21 cellular contexts compared by ENCODE assay signal in genomic region chr14:31705731-31706130, GRCh38.
DNase-seq lines count a peak whose midpoint lies in the region; ATAC-seq, FAIRE-seq and TF ChIP-seq lines count a peak whose summit lies in the region.
"Had no signal": no experiment of that assay in that cellular context is flagged by ENCODE, and none has a peak within 500 bp of the region (broad histone marks: within the 10 kb centered on the region; RNA-seq: fewer than 3 reads in every experiment).

No MANE protein-coding gene starts in this region.

- H3K14ac ChIP-seq in neuronal stem cell (ENCODE audit: low read length), result peak overlapping the region; percentile 38

- FAIRE-seq in HepG2 (lab: Jason Lieb, UNC), result no peak
- FAIRE-seq: A549, D721Med, G401.6, GM12891, GM19239 had no signal

- intact Hi-C loops in Right ventricle myocardium inferior (cut with DNase I), result no loop called here
- intact Hi-C loops in Right ventricle myocardium superior (cut with DNase I), result no loop called here
- intact Hi-C loops in HepG2 (cut with micrococcal nuclease; ENCODE audit: unreplicated experiment), result no loop called here

- no peak overlapping the region for H2BK5ac ChIP-seq in neuronal stem cell (ENCODE audit: low read length)

- H3K36me3 ChIP-seq in HepG2 (replicated peaks in 1 of 2; ENCODE audit: control insufficient read depth in 1 of 2, insufficient read depth in 2 of 2, low read length in 2 of 2) (peaks cover 3 to 7% of the 10 kb centered on the region in 2 experiments; a peak in 2 of 5 replicates), neuronal stem cell (replicated peaks in 1 of 2; ENCODE audit: control insufficient read depth in 2 of 2, insufficient read depth in 2 of 2, low read length in 2 of 2) (peaks cover 0 to 2% of the 10 kb centered on the region in 2 donors), SJCRH30 (no peaks in the 10 kb centered on the region)

- 89% methylated on average over 14 of the region's 14 CpGs for WGBS in HepG2 (ENCODE audit: low lambda C conversion rate)
- WGBS in neuronal stem cell (ENCODE audit: extremely low coverage in 2 of 2, insufficient read length in 2 of 2, insufficient replicate concordance in 1 of 2), 2 donors, result no CpG with 5 or more reads among the region's 14 CpGs

- H2AK5ac ChIP-seq in neuronal stem cell (ENCODE audit: low read depth, low read length), result no peak overlapping the region

- no peak overlapping the region for H3K23ac ChIP-seq in neuronal stem cell (ENCODE audit: low read depth, low read length, poor library complexity)

- H3K9ac ChIP-seq in HepG2 (ENCODE audit: insufficient read depth, low read depth, low read length) (no peak overlapping the region), neuronal stem cell (ENCODE audit: low read depth, low read length, poor library complexity) (no peak overlapping the region)
- H3K9ac ChIP-seq: BLaER1 treated with 17β-estradiol and CSF1 and Interleukin-3, amounts not matched to agents 10 nM and 100 nM had no signal

- TF ChIP-seq EP300 in HepG2 (IDR thresholded peaks at IDR 0.05; ENCODE audit: low read depth in 2 of 2, low read length in 2 of 2) (no peak), HepG2 (CRISPR knock-in tag; IDR thresholded peaks at IDR 0.05; ENCODE audit: borderline replicate concordance) (no peak)

- no peak overlapping the region for H3K18ac ChIP-seq in neuronal stem cell (ENCODE audit: low read length)

- peak; percentile 66 for DNase-seq in Right ventricle myocardium inferior (ENCODE audit: missing footprints)
- DNase-seq in Right ventricle myocardium superior, result no peak
- DNase-seq in HepG2 (ENCODE audit: low spot score), result no peak
- no peak for DNase-seq in neuronal stem cell (ENCODE audit: low spot score)
- no peak for DNase-seq in SJCRH30
- no peak for DNase-seq in activated T-cell treated with anti-CD3 and anti-CD28 coated beads, Interleukin-2, amount 50 U/mL, for 48 hours
- DNase-seq: AML-193; Caco-2; Calu3; CD4-positive, alpha-beta T cell; CD8-positive, alpha-beta T cell; DMS79 treated with DMSO at 0.1 percent for 48 hours; GF-D8 had no signal

- H3K4me2 ChIP-seq in HepG2 (ENCODE audit: low read depth, low read length) (no peak overlapping the region), neuronal stem cell (ENCODE audit: insufficient read depth, low read length, poor library complexity, severe bottlenecking) (no peak overlapping the region)
- H3K4me2 ChIP-seq: A549; BLaER1 treated with 17β-estradiol and CSF1 and Interleukin-3, amounts not matched to agents 10 nM and 100 nM had no signal

- H3K4me3 ChIP-seq in HepG2 (replicated peaks in 1 of 3; ENCODE audit: insufficient read depth in 1 of 3, low read depth in 2 of 3, low read length in 3 of 3) (no peak overlapping the region), neuronal stem cell (ENCODE audit: low read length in 2 of 2) (peak overlapping the region in 1 of 2 donors; percentile 50), SJCRH30 (no peak overlapping the region)
- H3K4me3 ChIP-seq: A549; BLaER1 treated with 17β-estradiol and CSF1 and Interleukin-3, amounts not matched to agents 10 nM and 100 nM had no signal

- POLR2A ChIA-PET in HepG2 (lab: Yijun Ruan, JAX), result no interaction called here

- in situ Hi-C loops in HepG2 (cut with HindIII; ENCODE audit: extremely low pct_ligation_motif_present, low pct_unique_long_range_greater_than_20kb), result no loop called here

- peaks cover 1% of the 10 kb centered on the region for H3K79me1 ChIP-seq in neuronal stem cell (ENCODE audit: low read depth, low read length)

- no peaks in the 10 kb centered on the region for H3K27me3 ChIP-seq in HepG2 (ENCODE audit: control insufficient read depth in 1 of 2, insufficient read depth in 2 of 2, low read length in 2 of 2)
- H3K27me3 ChIP-seq in neuronal stem cell (ENCODE audit: control insufficient read depth in 3 of 3, insufficient read depth in 3 of 3, low read depth in 1 of 3, low read length in 3 of 3), result no peaks in the 10 kb centered on the region
- no peaks in the 10 kb centered on the region for H3K27me3 ChIP-seq in SJCRH30
- H3K27me3 ChIP-seq: BLaER1 treated with 17β-estradiol and CSF1 and Interleukin-3, amounts not matched to agents 10 nM and 100 nM had no signal

- ATAC-seq in Right ventricle myocardium inferior, result no peak
- no peak for ATAC-seq in Right ventricle myocardium superior (ENCODE audit: poor library complexity)
- peak; percentile 64 for ATAC-seq in HepG2
- ATAC-seq: A549; CD8-positive, alpha-beta T cell had no signal

- TF ChIP-seq CTCF in HepG2 (CRISPR knock-in tag; IDR thresholded peaks at IDR 0.05), result no peak

- no peak overlapping the region for H2BK120ac ChIP-seq in neuronal stem cell (ENCODE audit: low read depth, low read length)

- H2AFZ ChIP-seq in HepG2 (ENCODE audit: low read length), result no peak overlapping the region
- H2AFZ ChIP-seq in neuronal stem cell (ENCODE audit: low read length), result no peak overlapping the region

- H3K9me3 ChIP-seq in HepG2 (ENCODE audit: low read length) (peaks cover 8% of the 10 kb centered on the region), neuronal stem cell (replicated peaks in 1 of 2; ENCODE audit: control insufficient read depth in 2 of 2, insufficient read depth in 1 of 2, low read depth in 1 of 2, low read length in 2 of 2) (peaks cover 5 to 18% of the 10 kb centered on the region in 2 donors), SJCRH30 (replicated peaks) (0 out of 2 replicates have a peak, but pooled peaks cover 5% of the 10 kb centered on the region)
- H3K9me3 ChIP-seq: Caco-2 had no signal

- H2BK15ac ChIP-seq in neuronal stem cell (ENCODE audit: low read length), result no peak overlapping the region

- H3K79me2 ChIP-seq in HepG2 (ENCODE audit: insufficient read depth, low read length), result no peaks in the 10 kb centered on the region

- no TSS peak for BruUV-seq in HepG2 (replicated peaks; lab: Mats Ljungman, UMichigan)

- H3K27ac ChIP-seq in HepG2 (ENCODE audit: extremely low read length, insufficient read depth, low read length) (no peak overlapping the region), neuronal stem cell (replicated peaks; ENCODE audit: low read length) (no peak overlapping the region), SJCRH30 (no peak overlapping the region)
- H3K27ac ChIP-seq: 22Rv1; A549; BLaER1 treated with 17β-estradiol and CSF1 and Interleukin-3, amounts not matched to agents 10 nM and 100 nM; C4-2B had no signal

- H4K91ac ChIP-seq in neuronal stem cell (ENCODE audit: low read depth, low read length, poor library complexity), result no peak overlapping the region

- H2BK12ac ChIP-seq in neuronal stem cell (ENCODE audit: low read length), result no peak overlapping the region

- H4K8ac ChIP-seq in neuronal stem cell (ENCODE audit: low read depth, low read length), result peak overlapping the region; percentile 3

- H3K4me1 ChIP-seq in HepG2 (ENCODE audit: insufficient read depth, low read length) (no peaks in the 10 kb centered on the region), neuronal stem cell (ENCODE audit: control insufficient read depth in 2 of 2, insufficient read depth in 1 of 2, low read depth in 1 of 2, low read length in 2 of 2) (no peaks in the 10 kb centered on the region), SJCRH30 (no peaks in the 10 kb centered on the region)
- H3K4me1 ChIP-seq: A549; BLaER1 treated with 17β-estradiol and CSF1 and Interleukin-3, amounts not matched to agents 10 nM and 100 nM; Caco-2 had no signal

- CTCF ChIA-PET in HepG2 (lab: Yijun Ruan, JAX; ENCODE audit: low intra/inter-chr PET ratio, low total read pairs), result no interaction called here

- H3K4ac ChIP-seq in neuronal stem cell (ENCODE audit: low read length), result no peak overlapping the region

- no peak for TF ChIP-seq POLR2A in HepG2 (IDR thresholded peaks at IDR 0.05; ENCODE audit: insufficient read depth in 1 of 2, low read depth in 2 of 2, low read length in 2 of 2)

- TF ChIP-seq RAD21 in HepG2 (CRISPR knock-in tag; IDR thresholded peaks at IDR 0.05), result no peak

- no peaks in the 10 kb centered on the region for H4K20me1 ChIP-seq in HepG2 (ENCODE audit: insufficient read depth, low read length)
- H4K20me1 ChIP-seq: BLaER1 treated with 17β-estradiol and CSF1 and Interleukin-3, amounts not matched to agents 10 nM and 100 nM had no signal

TF ChIP-seq in HepG2, 621 proteins besides CTCF, POLR2A, EP300 and RAD21 (continues in another document):
- TF ChIP-seq TRAFD1 (CRISPR knock-in tag; IDR thresholded peaks at IDR 0.05; ENCODE audit: borderline replicate concordance) (no peak), NKX3-1 (CRISPR knock-in tag; IDR thresholded peaks at IDR 0.05) (no peak), AGO2 (optimal IDR thresholded peaks at IDR 0.05; ENCODE audit: low read depth, low read length) (peak; percentile 20), ZNF768 (CRISPR knock-in tag; IDR thresholded peaks at IDR 0.05) (peak; percentile 21; the same call in 1 of the 2 replicates)
